ENCODE assay signal across 19 cellular contexts in the genomic region with DNA sequence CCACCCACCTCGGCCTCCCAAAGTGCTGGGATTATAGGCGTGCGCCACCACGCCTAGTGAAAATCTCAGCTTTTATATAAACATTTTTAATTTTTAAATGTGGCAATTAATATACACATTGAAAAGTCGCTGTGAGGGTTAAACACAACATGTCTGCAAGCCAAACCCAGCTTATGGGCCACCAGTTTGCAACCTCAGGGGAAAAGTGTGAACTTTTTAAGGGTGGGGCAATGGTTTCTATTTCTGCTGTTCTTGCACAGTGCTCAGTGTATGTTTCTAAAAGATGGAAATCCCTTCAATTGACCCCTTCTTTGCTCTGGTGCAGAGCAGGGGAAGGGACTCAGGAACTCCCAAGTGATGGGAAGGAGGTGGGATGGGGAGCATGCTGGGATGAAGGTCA. TPM values are rescaled to one million over a fixed set of nuclear protein-coding genes. Genes with fewer than 3 reads are reported as not detected.
"Had no signal": no experiment of that assay in that cellular context is flagged by ENCODE, and none has a peak within 500 bp of the region (broad histone marks: within the 10 kb centered on the region; RNA-seq: fewer than 3 reads in every experiment).

No MANE protein-coding gene starts in this region.

- H3K4me3 ChIP-seq: body of pancreas, gastrocnemius medialis, heart right ventricle, skin epidermis, suprapubic skin, upper lobe of left lung had no signal

- H3K27ac Mint-ChIP-seq: naive thymus-derived CD4-positive, alpha-beta T cell; stimulated activated naive CD8-positive, alpha-beta T cell treated with anti-CD3 and anti-CD28 coated beads, Interleukin-15, Interleukin-2, amounts not matched to agents 100 ng/mL and 50 ng/mL, for 24 hours had no signal

- DNase-seq: activated CD4-positive, alpha-beta T cell treated with anti-CD3 and anti-CD28 coated beads for 1 hour; activated CD4-positive, alpha-beta T cell treated with anti-CD3 and anti-CD28 coated beads, Interleukin-2, amount 50 U/mL, for 4 hours; activated T-cell treated with anti-CD3 and anti-CD28 coated beads, Interleukin-2, amount 50 U/mL, for 1 hour; amygdala; body of pancreas; central memory CD4-positive, alpha-beta T cell; cortex of kidney; effector CD4-positive, alpha-beta T cell; gastrocnemius medialis; heart right ventricle; naive thymus-derived CD4-positive, alpha-beta T cell; posterior cingulate gyrus; SK-N-SH; stimulated activated CD4-positive, alpha-beta T cell treated with anti-CD3 and anti-CD28 coated beads, Interleukin-4, amount 100 ng/mL, for 24 hours had no signal

- H3K36me3 ChIP-seq: gastrocnemius medialis, heart right ventricle, suprapubic skin, upper lobe of left lung had no signal

- H3K4me3 Mint-ChIP-seq: activated naive CD4-positive, alpha-beta T cell treated with anti-CD3 and anti-CD28 coated beads, Interleukin-2, amount 50 U/mL, for 24 hours; stimulated activated naive CD8-positive, alpha-beta T cell treated with anti-CD3 and anti-CD28 coated beads, Interleukin-15, Interleukin-2, amounts not matched to agents 100 ng/mL and 50 ng/mL, for 24 hours had no signal

- H3K4me1 ChIP-seq: body of pancreas, gastrocnemius medialis, upper lobe of left lung had no signal

- ATAC-seq: body of pancreas; gastrocnemius medialis; heart right ventricle; naive thymus-derived CD4-positive, alpha-beta T cell had no signal

- H3K27me3 Mint-ChIP-seq: activated naive CD4-positive, alpha-beta T cell treated with anti-CD3 and anti-CD28 coated beads, Interleukin-2, amount 50 U/mL, for 24 hours; naive thymus-derived CD4-positive, alpha-beta T cell; stimulated activated naive CD8-positive, alpha-beta T cell treated with anti-CD3 and anti-CD28 coated beads, Interleukin-15, Interleukin-2, amounts not matched to agents 100 ng/mL and 50 ng/mL, for 24 hours had no signal

- H3K9me3 ChIP-seq: body of pancreas, gastrocnemius medialis, heart right ventricle, SK-N-SH, suprapubic skin, upper lobe of left lung had no signal

- H3K9ac ChIP-seq: SK-N-SH had no signal

- H3K27ac ChIP-seq: body of pancreas, gastrocnemius medialis, heart right ventricle, upper lobe of left lung had no signal

- H3K4me2 ChIP-seq: SK-N-SH had no signal

- H3K9me3 Mint-ChIP-seq: activated naive CD4-positive, alpha-beta T cell treated with anti-CD3 and anti-CD28 coated beads, Interleukin-2, amount 50 U/mL, for 24 hours; stimulated activated naive CD8-positive, alpha-beta T cell treated with anti-CD3 and anti-CD28 coated beads, Interleukin-15, Interleukin-2, amounts not matched to agents 100 ng/mL and 50 ng/mL, for 24 hours had no signal

- H3K27me3 ChIP-seq: body of pancreas, gastrocnemius medialis, heart right ventricle, suprapubic skin, upper lobe of left lung had no signal

RNA-seq across cellular contexts. Expression of a gene that starts 47.0 kb away (rescaled TPM):
- polyA plus RNA-seq: SK-N-SH had no signal
